In the genomic region with DNA sequence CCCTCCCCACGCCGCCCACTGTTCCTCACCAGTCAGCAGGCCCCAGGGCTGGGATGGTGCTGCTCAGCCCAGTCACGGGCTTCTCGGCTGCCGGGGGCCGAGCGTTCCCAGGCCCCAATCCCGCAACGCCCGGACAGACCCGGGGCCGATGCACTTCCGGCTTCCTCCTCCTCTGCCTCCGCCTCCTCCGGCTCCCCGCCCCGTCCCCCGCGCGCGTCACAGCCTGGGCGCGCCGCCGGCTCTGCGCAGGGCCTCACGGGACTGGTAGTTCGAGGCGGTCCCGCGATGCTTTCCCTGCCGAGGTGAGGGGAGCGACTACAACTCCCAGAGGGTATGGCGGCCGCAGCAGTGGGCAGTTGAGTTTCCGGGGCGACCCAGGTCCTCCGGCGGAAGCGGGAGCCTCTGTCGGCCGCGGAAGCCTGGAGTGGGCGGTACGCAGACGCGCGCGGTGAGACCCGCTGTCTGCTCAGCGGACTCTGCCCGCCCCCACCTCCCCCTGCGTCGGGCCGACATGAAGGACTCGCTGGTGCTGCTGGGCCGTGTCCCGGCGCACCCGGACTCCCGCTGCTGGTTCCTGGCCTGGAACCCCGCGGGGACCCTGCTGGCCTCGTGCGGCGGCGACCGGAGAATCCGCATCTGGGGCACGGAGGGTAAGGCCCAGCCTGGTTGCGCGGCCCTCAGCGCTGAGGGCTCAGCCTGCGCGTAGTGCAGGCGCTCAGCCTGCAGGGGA, we compare ENCODE assay signal across 8 cellular contexts. TPM values are rescaled to one million over a fixed set of nuclear protein-coding genes. Genes with fewer than 3 reads are reported as not detected.
A peak's percentile ranks its signal among the peaks of the same experiment; 100 is the strongest.
DNase-seq lines count a peak whose midpoint lies in the region; ATAC-seq, FAIRE-seq and TF ChIP-seq lines count a peak whose summit lies in the region.

A gene (plus strand): TSS at position 386 of the 730 bp plus-strand sequence. CDS start 126 bp downstream, at position 512.
A gene with protein sequence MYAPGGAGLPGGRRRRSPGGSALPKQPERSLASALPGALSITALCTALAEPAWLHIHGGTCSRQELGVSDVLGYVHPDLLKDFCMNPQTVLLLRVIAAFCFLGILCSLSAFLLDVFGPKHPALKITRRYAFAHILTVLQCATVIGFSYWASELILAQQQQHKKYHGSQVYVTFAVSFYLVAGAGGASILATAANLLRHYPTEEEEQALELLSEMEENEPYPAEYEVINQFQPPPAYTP (minus strand): TSS at position 158 of the 730 bp plus-strand sequence. CDS start 616 bp downstream, outside the sequence.

- FAIRE-seq in GM19239 (lab: Jason Lieb, UNC), result peak; percentile 81

- H3K36me3 ChIP-seq in BJ (ENCODE audit: control insufficient read depth, insufficient read depth, low read length), result peaks cover 15% of the 10 kb centered on the region

- peak; percentile 84 for DNase-seq in BJ (ENCODE audit: low read depth)
- DNase-seq in GM19239 (ENCODE audit: insufficient read length, low spot score), result peak; percentile 97
- peak; percentile 93 for DNase-seq in NCI-H524 treated with DMSO at 0.1 percent for 48 hours (lab: John Stamatoyannopoulos, UW)
- DNase-seq in activated CD4-positive, alpha-beta T cell treated with anti-CD3 and anti-CD28 coated beads for 4 hours, result peak; percentile 97 to 98
- DNase-seq in stimulated activated CD4-positive, alpha-beta T cell treated with anti-CD3 and anti-CD28 coated beads, Interleukin-1b, Interleukin-23, amount 100 ng/mL, for 4 hours (ENCODE audit: low read depth in 2 of 2), result peak; percentile 96 to 97

- no peaks in the 10 kb centered on the region for H3K27me3 ChIP-seq in BJ (ENCODE audit: control insufficient read depth, insufficient read depth, low read length)
- no peaks in the 10 kb centered on the region for H3K27me3 ChIP-seq in layer of hippocampus (ENCODE audit: control insufficient read depth, insufficient read depth, low read length)

- CTCF ChIA-PET in BJ (lab: Yijun Ruan, JAX), result interaction anchor here (0.6 to 2.5 kb wide), 3 partner anchors 92 to 553 kb away, joined by 3 to 18 read pairs (median 8); a partner anchor contains a TSS

- POLR2A ChIA-PET in BJ (lab: Charles Lee), result no interaction called here

- peak; percentile 41 for TF ChIP-seq CTCF in BJ (IDR thresholded peaks at IDR 0.05; ENCODE audit: insufficient read depth, low read depth, low read length)

- peak within 1 kb of the TSS; percentile 92 for H3K4me3 ChIP-seq in BJ (ENCODE audit: low read depth, low read length)

- H3K27ac ChIP-seq in cingulate gyrus (ENCODE audit: low read depth, low read length) (peak within 1 kb of the TSS; percentile 85), layer of hippocampus (ENCODE audit: low read depth, low read length) (peak within 1 kb of the TSS; percentile 86)

- ATAC-seq in HG03457 (IDR thresholded peaks at IDR 0.05; ENCODE audit: unreplicated experiment), result peak; percentile 82

RNA-seq across cellular contexts. Expression of the first gene that starts in this region (rescaled TPM):
- polyA plus RNA-seq in BJ (2011; rRNA removed), result 76.5 and 90.0 TPM in 2 replicates
- 45.8 and 77.7 TPM in 2 replicates for polyA minus RNA-seq in BJ (2011; rRNA and poly(A)+ RNA removed)

RNA-seq across cellular contexts. Expression of the second gene that starts in this region (rescaled TPM):
- 56.2 and 115 TPM in 2 replicates for polyA plus RNA-seq in BJ (2011; rRNA removed)
- 46.3 and 63.4 TPM in 2 replicates for polyA minus RNA-seq in BJ (2011; rRNA and poly(A)+ RNA removed)

Comparison
In these comparisons a context has a peak if more than half of its experiments do, and no peak if none do; other contexts are left out.
1. Peak in every context shown above with its lines: DNase-seq, ATAC-seq, H3K4me3 ChIP-seq and H3K27ac ChIP-seq.